Comparison of ENCODE assay signal across 19 cellular contexts in genomic region chr3:177945999-177946398, GRCh38.
A peak's percentile ranks its signal among the peaks of the same experiment; 100 is the strongest.
DNase-seq lines count a peak whose midpoint lies in the region; ATAC-seq and TF ChIP-seq lines count a peak whose summit lies in the region.
"Had no signal": no experiment of that assay in that cellular context is flagged by ENCODE, and none has a peak within 500 bp of the region (broad histone marks: within the 10 kb centered on the region; RNA-seq: fewer than 3 reads in every experiment).

No MANE protein-coding gene starts in this region.

- no peaks in the 10 kb centered on the region for H3K9me3 ChIP-seq in Loucy (ENCODE audit: insufficient read depth, low read depth, low read length)
- H3K9me3 ChIP-seq: SJSA1 had no signal

- TF ChIP-seq CTCF in Loucy (conservative IDR thresholded peaks at IDR 0.05; ENCODE audit: low read length) = no peak
- no peak for TF ChIP-seq CTCF in fibroblast of the aortic adventitia (IDR thresholded peaks at IDR 0.05; ENCODE audit: insufficient read depth, low read length)
- no peak for TF ChIP-seq CTCF in omental fat pad (IDR thresholded peaks at IDR 0.05)

- H3K36me3 ChIP-seq in Loucy (ENCODE audit: insufficient read depth, low read length) = no peaks in the 10 kb centered on the region
- H3K36me3 ChIP-seq: SJSA1 had no signal

- peaks cover 53% of the 10 kb centered on the region for H3K4me1 ChIP-seq in Loucy (ENCODE audit: insufficient read depth, low read length, poor library complexity, severe bottlenecking)
- H3K4me1 ChIP-seq: SJSA1 had no signal

- H3K4me3 ChIP-seq in Loucy (ENCODE audit: low read length, poor library complexity, severe bottlenecking) (no peak overlapping the region), fibroblast of the aortic adventitia (ENCODE audit: low read depth, low read length) (no peak overlapping the region)
- H3K4me3 ChIP-seq: SJSA1 had no signal

- no peaks in the 10 kb centered on the region for H4K20me1 ChIP-seq in Loucy (ENCODE audit: insufficient read depth, low read length, poor library complexity, severe bottlenecking)

- peaks cover 3% of the 10 kb centered on the region for H3K9me3 Mint-ChIP-seq in activated naive CD8-positive, alpha-beta T cell (ENCODE audit: low read depth)
- H3K9me3 Mint-ChIP-seq in activated naive CD8-positive, alpha-beta T cell treated with anti-CD3 and anti-CD28 coated beads, Interleukin-2, amount 50 U/mL, for 24 hours = peaks cover 5% of the 10 kb centered on the region
- H3K9me3 Mint-ChIP-seq: CD8-positive, alpha-beta memory T cell had no signal

- peak overlapping the region; percentile 6 for H3K4me2 ChIP-seq in Loucy (ENCODE audit: low read depth, low read length, poor library complexity, severe bottlenecking)
- H3K4me2 ChIP-seq: KMS-11 had no signal

- H3K36me3 Mint-ChIP-seq in activated naive CD8-positive, alpha-beta T cell = peaks cover 2% of the 10 kb centered on the region
- H3K36me3 Mint-ChIP-seq in activated naive CD8-positive, alpha-beta T cell treated with anti-CD3 and anti-CD28 coated beads, Interleukin-2, amount 50 U/mL, for 24 hours (ENCODE audit: low read depth) = peaks cover 7% of the 10 kb centered on the region

- H3K9me2 ChIP-seq in Loucy (replicated peaks; ENCODE audit: low read depth, low read length) = no peaks in the 10 kb centered on the region

- H3K27me3 Mint-ChIP-seq in activated naive CD8-positive, alpha-beta T cell = no peaks in the 10 kb centered on the region
- no peaks in the 10 kb centered on the region for H3K27me3 Mint-ChIP-seq in activated naive CD8-positive, alpha-beta T cell treated with anti-CD3 and anti-CD28 coated beads, Interleukin-2, amount 50 U/mL, for 24 hours
- H3K27me3 Mint-ChIP-seq: B cell; CD8-positive, alpha-beta memory T cell had no signal

- H3K9ac ChIP-seq in Loucy (ENCODE audit: low read depth, low read length, poor library complexity, severe bottlenecking) = no peak overlapping the region
- H3K9ac ChIP-seq: KMS-11 had no signal

- 0 out of 2 replicates have a peak, but pooled peaks cover 4% of the 10 kb centered on the region for H3F3A ChIP-seq in Loucy (ENCODE audit: low read depth)

- peak overlapping the region; percentile 69 for H3K27ac Mint-ChIP-seq in activated naive CD8-positive, alpha-beta T cell
- H3K27ac Mint-ChIP-seq in activated naive CD8-positive, alpha-beta T cell treated with anti-CD3 and anti-CD28 coated beads, Interleukin-2, amount 50 U/mL, for 24 hours = no peak overlapping the region
- H3K27ac Mint-ChIP-seq: B cell had no signal

- DNase-seq in activated naive CD8-positive, alpha-beta T cell treated with anti-CD3 and anti-CD28 coated beads, Interleukin-2, amount 50 U/mL, for 24 hours = no peak
- DNase-seq in fibroblast of the aortic adventitia (ENCODE audit: low read depth) (peak; percentile 35), omental fat pad (ENCODE audit: low spot score) (no peak), COLO668 (lab: John Stamatoyannopoulos, UW; ENCODE audit: unreplicated experiment) (no peak)
- no peak for DNase-seq in stimulated activated CD4-positive, alpha-beta T cell treated with anti-CD3 and anti-CD28 coated beads, Interleukin-2, amount 100 ng/mL, for 48 hours
- DNase-seq: 8988T; CD8-positive, alpha-beta memory T cell; DMS79; NCI-H1436; NCI-H1930; NCI-H446; NCI-H526 treated with DMSO at 0.1 percent for 48 hours had no signal

- no peaks in the 10 kb centered on the region for H3K27me3 ChIP-seq in Loucy (ENCODE audit: insufficient read depth, low read length, poor library complexity, severe bottlenecking)
- H3K27me3 ChIP-seq: SJSA1 had no signal

- H3K4me1 Mint-ChIP-seq in activated naive CD8-positive, alpha-beta T cell (ENCODE audit: low read depth) = peaks cover 38% of the 10 kb centered on the region
- peaks cover 37% of the 10 kb centered on the region for H3K4me1 Mint-ChIP-seq in activated naive CD8-positive, alpha-beta T cell treated with anti-CD3 and anti-CD28 coated beads, Interleukin-2, amount 50 U/mL, for 24 hours

- H3K4me3 Mint-ChIP-seq in activated naive CD8-positive, alpha-beta T cell = no peak overlapping the region
- no peak overlapping the region for H3K4me3 Mint-ChIP-seq in activated naive CD8-positive, alpha-beta T cell treated with anti-CD3 and anti-CD28 coated beads, Interleukin-2, amount 50 U/mL, for 24 hours
- H3K4me3 Mint-ChIP-seq: B cell; CD8-positive, alpha-beta memory T cell had no signal

- H2AFZ ChIP-seq in Loucy (ENCODE audit: low read length) = no peak overlapping the region; the same call in 1 of the 2 replicates

- H3K79me2 ChIP-seq in Loucy (ENCODE audit: insufficient read depth, low read length) = no peaks in the 10 kb centered on the region

- ATAC-seq in activated naive CD8-positive, alpha-beta T cell treated with anti-CD3 and anti-CD28 coated beads, Interleukin-2, amount 50 U/mL, for 24 hours = no peak
- ATAC-seq in omental fat pad (ENCODE audit: low FRiP score) = peak; percentile 95
- no peak for ATAC-seq in GM19467 (IDR thresholded peaks at IDR 0.05; ENCODE audit: unreplicated experiment)
- ATAC-seq: Panc1 had no signal
